ENCODE assay signal across 21 cellular contexts in genomic region chr9:20988061-20988460, GRCh38.
"Had no signal": no experiment of that assay in that cellular context is flagged by ENCODE, and none has a peak within 500 bp of the region (broad histone marks: within the 10 kb centered on the region; RNA-seq: fewer than 3 reads in every experiment).

No MANE protein-coding gene starts in this region.

- H3K9ac ChIP-seq: parathyroid adenoma had no signal

- H3K27me3 Mint-ChIP-seq: activated CD4-positive, alpha-beta T cell treated with anti-CD3 and anti-CD28 coated beads, Interleukin-2, amount 10 ng/mL, durations not matched to agents 7 days and 5 days; activated naive CD4-positive, alpha-beta T cell treated with anti-CD3 and anti-CD28 coated beads, Interleukin-2, amount 50 U/mL, for 24 hours; stimulated activated naive B cell treated with anti-CD40 and anti-IgM and Interleukin-4, amounts not matched to agents 10 μg/mL and 1 μg/mL and 100 μg/mL, for 72 hours had no signal

- H3K4me1 Mint-ChIP-seq: activated CD4-positive, alpha-beta T cell treated with anti-CD3 and anti-CD28 coated beads, Interleukin-2, amount 10 ng/mL, durations not matched to agents 7 days and 5 days; activated naive CD4-positive, alpha-beta T cell treated with anti-CD3 and anti-CD28 coated beads, Interleukin-2, amount 50 U/mL, for 24 hours; immature natural killer cell had no signal

- H3K36me3 ChIP-seq: breast epithelium had no signal

- H2AFZ ChIP-seq: parathyroid adenoma had no signal

- H3K4me3 Mint-ChIP-seq: activated CD4-positive, alpha-beta T cell treated with anti-CD3 and anti-CD28 coated beads, Interleukin-2, amount 10 ng/mL, durations not matched to agents 7 days and 5 days; activated naive CD4-positive, alpha-beta T cell treated with anti-CD3 and anti-CD28 coated beads, Interleukin-2, amount 50 U/mL, for 24 hours; activated T-cell treated with anti-CD3 and anti-CD28 coated beads, Interleukin-2, amount 50 U/mL, for 4 hours; immature natural killer cell; stimulated activated naive B cell treated with anti-CD40 and anti-IgM and Interleukin-4, amounts not matched to agents 10 μg/mL and 1 μg/mL and 100 μg/mL, for 72 hours had no signal

- FAIRE-seq: astrocyte, endometrium had no signal

- H3K79me2 ChIP-seq: parathyroid adenoma had no signal

- DNase-seq: activated CD4-positive, alpha-beta T cell treated with anti-CD3 and anti-CD28 coated beads, Interleukin-2, amount 10 ng/mL, durations not matched to agents 7 days and 5 days; activated CD8-positive, alpha-beta memory T cell treated with anti-CD3 and anti-CD28 coated beads, Interleukin-2, amount 50 U/mL, for 4 hours; activated T-cell treated with anti-CD3 and anti-CD28 coated beads, Interleukin-2, amount 50 U/mL, for 4 hours; adrenal gland; cerebellar nuclear complex; cortex of kidney; erythroblast; heart left ventricle; immature natural killer cell; kidney glomerular epithelial cell; left ventricle myocardium superior; spleen; stimulated activated CD4-positive, alpha-beta T cell treated with anti-CD3 and anti-CD28 coated beads, Interleukin-4, amount 100 ng/mL, for 4 hours; stimulated activated naive B cell treated with anti-CD40 and anti-IgM and Interleukin-4, amounts not matched to agents 10 μg/mL and 1 μg/mL and 100 μg/mL, for 72 hours; T1000 had no signal

- H3K4me3 ChIP-seq: adrenal gland, breast epithelium, gastroesophageal sphincter, heart left ventricle, spleen had no signal

- H3K9me3 Mint-ChIP-seq: activated CD4-positive, alpha-beta T cell treated with anti-CD3 and anti-CD28 coated beads, Interleukin-2, amount 10 ng/mL, durations not matched to agents 7 days and 5 days; activated naive CD4-positive, alpha-beta T cell treated with anti-CD3 and anti-CD28 coated beads, Interleukin-2, amount 50 U/mL, for 24 hours; activated T-cell treated with anti-CD3 and anti-CD28 coated beads, Interleukin-2, amount 50 U/mL, for 4 hours; immature natural killer cell had no signal

- H3K27ac ChIP-seq: adrenal gland, breast epithelium, gastroesophageal sphincter, heart left ventricle, parathyroid adenoma had no signal

- H3K27me3 ChIP-seq: adrenal gland, breast epithelium, gastroesophageal sphincter, heart left ventricle, spleen had no signal

- H3K27ac Mint-ChIP-seq: activated CD4-positive, alpha-beta T cell treated with anti-CD3 and anti-CD28 coated beads, Interleukin-2, amount 10 ng/mL, durations not matched to agents 7 days and 5 days; activated naive CD4-positive, alpha-beta T cell treated with anti-CD3 and anti-CD28 coated beads, Interleukin-2, amount 50 U/mL, for 24 hours; immature natural killer cell; stimulated activated naive B cell treated with anti-CD40 and anti-IgM and Interleukin-4, amounts not matched to agents 10 μg/mL and 1 μg/mL and 100 μg/mL, for 72 hours had no signal

- H3K4me1 ChIP-seq: breast epithelium, parathyroid adenoma had no signal

- H3K9me3 ChIP-seq: adrenal gland, breast epithelium, gastroesophageal sphincter, heart left ventricle, spleen had no signal
